Comparison of ENCODE assay signal across 11 cellular contexts in genomic region chr2:201806442-201806841, GRCh38. TPM values are rescaled to one million over a fixed set of nuclear protein-coding genes. Genes with fewer than 3 reads are reported as not detected.
DNase-seq lines count a peak whose midpoint lies in the region; ATAC-seq and TF ChIP-seq lines count a peak whose summit lies in the region.
"Had no signal": no experiment of that assay in that cellular context is flagged by ENCODE, and none has a peak within 500 bp of the region (broad histone marks: within the 10 kb centered on the region; RNA-seq: fewer than 3 reads in every experiment).

Gene CDK15, plus strand, starts transcription at chr2:201806537. Its CDS starts 128 bp downstream, at chr2:201806665.

- H3F3A ChIP-seq in smooth muscle cell (ENCODE audit: low read depth) = peaks cover 13% of the 10 kb centered on the region

- H3K36me3 ChIP-seq in HEK293 (ENCODE audit: control insufficient read depth in 2 of 2, insufficient read depth in 1 of 2, low read length in 2 of 2) (no peaks in the 10 kb centered on the region), smooth muscle cell (ENCODE audit: low read depth) (no peaks in the 10 kb centered on the region), spleen (no peaks in the 10 kb centered on the region)

- TF ChIP-seq POLR2A in spleen (IDR thresholded peaks at IDR 0.05) = no peak

- peak; percentile 84 for DNase-seq in amniotic epithelial cell (ENCODE audit: low read depth)
- DNase-seq in right cardiac atrium = peak in 2 of 3 donors; percentile 20 to 51
- no peak for DNase-seq in smooth muscle cell (lab: John Stamatoyannopoulos, UW; ENCODE audit: unreplicated experiment)
- DNase-seq in GM13976 (ENCODE audit: low spot score) = no peak
- DNase-seq in stimulated activated CD4-positive, alpha-beta T cell treated with anti-CD3 and anti-CD28 coated beads, Interleukin-4, amount 100 ng/mL, for 4 hours = no peak
- DNase-seq in spleen = no peak
- DNase-seq: NCI-H1092 treated with DMSO at 0.1 percent for 48 hours; SHP77; stimulated activated naive CD8-positive, alpha-beta T cell treated with anti-CD3 and anti-CD28 coated beads, Interleukin-15, amount 100 ng/mL, for 72 hours had no signal

- TF ChIP-seq CTCF in HEK293 (tag by site-specific recombination; IDR thresholded peaks at IDR 0.05) (no peak), smooth muscle cell (IDR thresholded peaks at IDR 0.05; ENCODE audit: borderline replicate concordance, insufficient read depth, poor library complexity, severe bottlenecking) (no peak), GM13976 (IDR thresholded peaks at IDR 0.05; ENCODE audit: borderline replicate concordance, control extremely low read depth, extremely low read depth, insufficient read depth, missing control alignments) (no peak), spleen (IDR thresholded peaks at IDR 0.05 in 8 of 11, conservative IDR thresholded peaks at IDR 0.05 in 3 of 11) (no peak)

- WGBS in right cardiac atrium = 35% methylated on average over 6 of the region's 6 CpGs
- 64% methylated on average over 6 of the region's 6 CpGs for WGBS in smooth muscle cell (ENCODE audit: low lambda C conversion rate)
- WGBS in spleen, 5 donors = 54 to 79% (median 62%) methylated on average over 6 of the region's 6 CpGs

- in situ Hi-C loops in GM13976 (cut with MboI; ENCODE audit: low sequenced_read_pairs, unreplicated experiment) = no loop called here

- H3K4me3 ChIP-seq in HEK293 (ENCODE audit: low read depth, low read length) (no peak within 1 kb of the TSS), right cardiac atrium (ENCODE audit: low read length) (peak within 1 kb of the TSS; percentile 23), smooth muscle cell (peak within 1 kb of the TSS; percentile 25), spleen (no peak within 1 kb of the TSS)

- H3K27me3 ChIP-seq in right cardiac atrium (ENCODE audit: control insufficient read depth, insufficient read depth) (no peaks in the 10 kb centered on the region), smooth muscle cell (ENCODE audit: low read depth) (no peaks in the 10 kb centered on the region), spleen (replicated peaks in 1 of 7) (peaks cover 0 to 15% (median 0%) of the 10 kb centered on the region in 7 donors)

- CTCF ChIA-PET in HEK293 (lab: Yijun Ruan, JAX) = interaction anchor here (0.6 to 0.9 kb wide), 3 partner anchors 10 to 383 kb away, joined by 3 to 4 read pairs (median 3); no protein-coding TSS in a partner anchor

- intact Hi-C loops in right cardiac atrium (cut with DNase I) = loop anchor here in 1 of 4 donors (5.0 kb wide), 1 partner anchor 366 kb away; no protein-coding TSS in a partner anchor
- intact Hi-C loops in spleen (cut with DNase I; ENCODE audit: low total_unique reads) = no loop called here

- H3K27ac ChIP-seq in HEK293 (ENCODE audit: extremely low read depth, low read depth, low read length) (peak within 1 kb of the TSS; percentile 70; the same call in 1 of the 2 replicates), right cardiac atrium (ENCODE audit: low read length) (peak within 1 kb of the TSS; percentile 27), smooth muscle cell (ENCODE audit: low read depth) (peak within 1 kb of the TSS; percentile 64), spleen (no peak within 1 kb of the TSS)

- H3K9me3 ChIP-seq in HEK293 (ENCODE audit: control insufficient read depth, insufficient read depth, low read depth, low read length) (no peaks in the 10 kb centered on the region), right cardiac atrium (ENCODE audit: control insufficient read depth, low read length) (no peaks in the 10 kb centered on the region), smooth muscle cell (replicated peaks; ENCODE audit: low read depth) (no peaks in the 10 kb centered on the region), spleen (no peaks in the 10 kb centered on the region)

- peak within 1 kb of the TSS; percentile 69 for H3K4me2 ChIP-seq in smooth muscle cell

- H3K4me1 ChIP-seq in HEK293 (ENCODE audit: control insufficient read depth, insufficient read depth, low read length) (peaks cover 29% of the 10 kb centered on the region), right cardiac atrium (ENCODE audit: control insufficient read depth, insufficient read depth, low read length) (no peaks in the 10 kb centered on the region), smooth muscle cell (ENCODE audit: low read depth) (peaks cover 17% of the 10 kb centered on the region), spleen (peaks cover 0 to 5% (median 0%) of the 10 kb centered on the region in 6 donors)

- ATAC-seq in right cardiac atrium = peak; percentile 65 to 81
- ATAC-seq in GM18519 (IDR thresholded peaks at IDR 0.05; ENCODE audit: low FRiP score, unreplicated experiment) = no peak
- ATAC-seq: stimulated activated naive CD8-positive, alpha-beta T cell treated with anti-CD3 and anti-CD28 coated beads, Interleukin-15, amount 100 ng/mL, for 72 hours had no signal

- H4K20me1 ChIP-seq in smooth muscle cell (ENCODE audit: low read depth) = no peaks in the 10 kb centered on the region

- POLR2A ChIA-PET in HEK293 (lab: Yijun Ruan, JAX) = interaction anchor here (0.5 to 1.0 kb wide), 3 partner anchors 25 to 532 kb away, joined by 3 to 7 read pairs (median 5); partner anchors contain the start of gene ALS2

- H2AFZ ChIP-seq in smooth muscle cell (ENCODE audit: low read depth) = peak within 1 kb of the TSS; percentile 40

- peak within 1 kb of the TSS; percentile 20 for H3K9ac ChIP-seq in smooth muscle cell (ENCODE audit: low read depth)

- no peaks in the 10 kb centered on the region for H3K79me2 ChIP-seq in smooth muscle cell (ENCODE audit: low read depth)

TF ChIP-seq in HEK293, 187 proteins besides CTCF, POLR2A, EP300 and RAD21 (continues in another document):
- TF ChIP-seq, protein P1, sequence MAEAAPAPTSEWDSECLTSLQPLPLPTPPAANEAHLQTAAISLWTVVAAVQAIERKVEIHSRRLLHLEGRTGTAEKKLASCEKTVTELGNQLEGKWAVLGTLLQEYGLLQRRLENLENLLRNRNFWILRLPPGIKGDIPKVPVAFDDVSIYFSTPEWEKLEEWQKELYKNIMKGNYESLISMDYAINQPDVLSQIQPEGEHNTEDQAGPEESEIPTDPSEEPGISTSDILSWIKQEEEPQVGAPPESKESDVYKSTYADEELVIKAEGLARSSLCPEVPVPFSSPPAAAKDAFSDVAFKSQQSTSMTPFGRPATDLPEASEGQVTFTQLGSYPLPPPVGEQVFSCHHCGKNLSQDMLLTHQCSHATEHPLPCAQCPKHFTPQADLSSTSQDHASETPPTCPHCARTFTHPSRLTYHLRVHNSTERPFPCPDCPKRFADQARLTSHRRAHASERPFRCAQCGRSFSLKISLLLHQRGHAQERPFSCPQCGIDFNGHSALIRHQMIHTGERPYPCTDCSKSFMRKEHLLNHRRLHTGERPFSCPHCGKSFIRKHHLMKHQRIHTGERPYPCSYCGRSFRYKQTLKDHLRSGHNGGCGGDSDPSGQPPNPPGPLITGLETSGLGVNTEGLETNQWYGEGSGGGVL (tag by site-specific recombination; IDR thresholded peaks at IDR 0.05) = peak; percentile 66
- TF ChIP-seq REST (tag by site-specific recombination; IDR thresholded peaks at IDR 0.05) = no peak
- TF ChIP-seq ZSCAN23 (tag by site-specific recombination; IDR thresholded peaks at IDR 0.05) = no peak
- TF ChIP-seq ZSCAN5A (tag by site-specific recombination; IDR thresholded peaks at IDR 0.05) = no peak
- TF ChIP-seq ZBTB17 (tag by site-specific recombination; IDR thresholded peaks at IDR 0.05) = 0 out of 2 replicates have a peak, but pooled peaks have one; percentile 23
- no peak for TF ChIP-seq ZNF223 (tag by site-specific recombination; IDR thresholded peaks at IDR 0.05)
- TF ChIP-seq ZNF37A (tag by site-specific recombination; IDR thresholded peaks at IDR 0.05) = no peak
- 0 out of 2 replicates have a peak, but pooled peaks have one; percentile 32 for TF ChIP-seq ZNF600 (tag by site-specific recombination; IDR thresholded peaks at IDR 0.05)
- peak; percentile 24; the same call in 1 of the 2 replicates for TF ChIP-seq WT1 (tag by site-specific recombination; IDR thresholded peaks at IDR 0.05)

RNA-seq across cellular contexts. Expression of gene CDK15, which starts in this region (rescaled TPM):
- total RNA-seq in right cardiac atrium (under 1 TPM; 0.11 to 0.97 (median 0.37) TPM), smooth muscle cell (0.40 and 2.2 TPM in 2 replicates), spleen (under 1 TPM in 2 of 7 donors, not detected in 5; 0.26 to 0.64 TPM)
- polyA plus RNA-seq in right cardiac atrium (0.25 TPM), smooth muscle cell (0.93 and 1.8 TPM in 2 replicates), spleen (under 1 TPM in 2 of 3 donors, not detected in 1; 0.02 to 0.06 TPM)

Comparison
In these comparisons a context has a peak if more than half of its experiments do, and no peak if none do; other contexts are left out.
1. Peak in DNase-seq, ATAC-seq, H3K4me3 ChIP-seq and H3K27ac ChIP-seq in right cardiac atrium; RNA of the gene not detected or under 1 TPM.
2. H3K27ac ChIP-seq: peak in HEK293 (single experiment) and smooth muscle cell (single experiment); none in spleen (0 of 8).